Comparison of ENCODE assay signal across 15 cellular contexts in genomic region chr5:138968601-138969000, GRCh38.
"Had no signal": no experiment of that assay in that cellular context is flagged by ENCODE, and none has a peak within 500 bp of the region (broad histone marks: within the 10 kb centered on the region; RNA-seq: fewer than 3 reads in every experiment).

No MANE protein-coding gene starts in this region.

- H3K9me3 ChIP-seq: neutrophil, testis had no signal

- FAIRE-seq: colon, endothelial cell of umbilical vein, small intestine, TTC549 had no signal

- H3K36me3 ChIP-seq: cardiac muscle cell, neutrophil had no signal

- H3K27ac Mint-ChIP-seq: activated naive CD8-positive, alpha-beta T cell had no signal

- H3K36me3 Mint-ChIP-seq: activated naive CD8-positive, alpha-beta T cell had no signal

- H3K27me3 ChIP-seq: cardiac muscle cell, foreskin keratinocyte, neutrophil, testis had no signal

- H3K4me1 ChIP-seq: foreskin keratinocyte had no signal

- H3K27me3 Mint-ChIP-seq: activated naive CD8-positive, alpha-beta T cell had no signal

- DNase-seq: activated CD4-positive, alpha-beta T cell treated with anti-CD3 and anti-CD28 coated beads, Interleukin-2, amount 50 U/mL, for 1 hour; activated CD4-positive, CD25-positive, alpha-beta regulatory T cell; activated gamma-delta T cell; effector CD4-positive, alpha-beta T cell; foreskin keratinocyte; stimulated activated naive CD4-positive, alpha-beta T cell; T-helper 2 cell; testis had no signal

- H3K27ac ChIP-seq: cardiac muscle cell, foreskin keratinocyte, neutrophil, testis had no signal

- H3K4me3 ChIP-seq: cardiac muscle cell, testis had no signal

- H3K4me3 Mint-ChIP-seq: activated naive CD8-positive, alpha-beta T cell had no signal
